Comparison of ENCODE assay signal across 8 cellular contexts in the genomic region with DNA sequence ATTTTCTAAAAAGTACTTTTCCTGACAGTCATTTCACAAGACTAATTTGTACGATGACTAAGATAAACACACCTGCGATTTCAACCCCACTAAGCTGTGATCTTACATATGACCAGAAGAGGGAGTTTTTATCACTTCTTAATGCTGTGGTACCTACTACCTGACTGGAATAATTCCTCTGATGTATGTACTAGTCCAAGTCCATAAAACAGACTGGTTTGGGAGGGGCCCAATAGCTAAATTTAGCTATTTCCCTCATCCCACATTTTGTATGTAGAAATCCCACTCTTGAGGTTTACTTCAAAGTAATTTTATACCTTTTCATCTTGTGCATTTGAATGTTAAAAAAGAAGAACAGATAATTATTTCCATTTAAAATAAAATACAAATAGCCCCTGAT. TPM values are rescaled to one million over a fixed set of nuclear protein-coding genes. Genes with fewer than 3 reads are reported as not detected.
DNase-seq lines count a peak whose midpoint lies in the region; ATAC-seq and TF ChIP-seq lines count a peak whose summit lies in the region.

No MANE protein-coding gene starts in this region.

- no peak overlapping the region for H3K4me3 ChIP-seq in mammary epithelial cell (replicated peaks in 1 of 3; ENCODE audit: insufficient read depth in 1 of 3, low read depth in 2 of 3, low read length in 3 of 3)
- H3K4me3 ChIP-seq in effector memory CD4-positive, alpha-beta T cell (ENCODE audit: insufficient read depth, low read depth, low read length, poor library complexity, severe bottlenecking): no peak overlapping the region
- H3K4me3 ChIP-seq in neuronal stem cell (ENCODE audit: low read length in 2 of 2): no peak overlapping the region

- H3K27me3 Mint-ChIP-seq in CD14-positive monocyte (ENCODE audit: low read depth in 3 of 3) (no peaks in the 10 kb centered on the region), memory B cell (no peaks in the 10 kb centered on the region)

- H3K9me3 Mint-ChIP-seq in CD14-positive monocyte (no peaks in the 10 kb centered on the region), memory B cell (no peaks in the 10 kb centered on the region)

- H4K20me1 ChIP-seq in mammary epithelial cell (ENCODE audit: insufficient read depth, low read length): no peaks in the 10 kb centered on the region

- no TSS peak for BruUV-seq in mammary epithelial cell (replicated peaks; lab: Mats Ljungman, UMichigan)

- H3K27me3 ChIP-seq in mammary epithelial cell (ENCODE audit: insufficient read depth, low read length): no peaks in the 10 kb centered on the region
- H3K27me3 ChIP-seq in effector memory CD4-positive, alpha-beta T cell (replicated peaks; ENCODE audit: control insufficient read depth, insufficient read depth, low read length, poor library complexity, severe bottlenecking): no peaks in the 10 kb centered on the region
- no peaks in the 10 kb centered on the region for H3K27me3 ChIP-seq in neuronal stem cell (ENCODE audit: control insufficient read depth in 3 of 3, insufficient read depth in 3 of 3, low read depth in 1 of 3, low read length in 3 of 3)

- intact Hi-C loops in CD14-positive monocyte (cut with micrococcal nuclease) (loop anchor here in 1 of 2 donors (5.0 kb wide), 2 partner anchors 35 to 50 kb away; partner anchors contain the start of gene SCAANT1), mammary epithelial cell (cut with micrococcal nuclease) (loop anchor here (1.0 to 2.0 kb wide), 2 partner anchors 17 to 31 kb away; no protein-coding TSS in a partner anchor)

- no peak overlapping the region for H3K4ac ChIP-seq in neuronal stem cell (ENCODE audit: low read length)

- H4K91ac ChIP-seq in neuronal stem cell (ENCODE audit: low read depth, low read length, poor library complexity): no peak overlapping the region

- no peak overlapping the region for H2AK5ac ChIP-seq in neuronal stem cell (ENCODE audit: low read depth, low read length)

- H3K9me3 ChIP-seq in mammary epithelial cell (replicated peaks; ENCODE audit: insufficient read depth, low read length) (no peaks in the 10 kb centered on the region), neuronal stem cell (replicated peaks in 1 of 2; ENCODE audit: control insufficient read depth in 2 of 2, insufficient read depth in 1 of 2, low read depth in 1 of 2, low read length in 2 of 2) (no peaks in the 10 kb centered on the region)
- H3K9me3 ChIP-seq in effector memory CD4-positive, alpha-beta T cell (ENCODE audit: control insufficient read depth, low read length): no peaks in the 10 kb centered on the region

- no peak overlapping the region for H2BK5ac ChIP-seq in neuronal stem cell (ENCODE audit: low read length)

- H3K27ac Mint-ChIP-seq in CD14-positive monocyte (peak overlapping the region in 1 of 7 donors; percentile 30), memory B cell (no peak overlapping the region)

- peaks cover 73% of the 10 kb centered on the region for H3K79me2 ChIP-seq in mammary epithelial cell (ENCODE audit: insufficient read depth, low read length)

- H2AFZ ChIP-seq in mammary epithelial cell (ENCODE audit: low read depth, low read length) (no peak overlapping the region), neuronal stem cell (ENCODE audit: low read length) (no peak overlapping the region)

- no peak for DNase-seq in CD14-positive monocyte (ENCODE audit: low spot score)
- peak; percentile 2 for DNase-seq in NCI-H2227 treated with DMSO at 0.1 percent for 48 hours (lab: John Stamatoyannopoulos, UW)
- DNase-seq in mammary epithelial cell: peak; percentile 71
- no peak for DNase-seq in memory B cell (ENCODE audit: low spot score in 2 of 2)
- no peak for DNase-seq in effector memory CD4-positive, alpha-beta T cell
- no peak for DNase-seq in neuronal stem cell (ENCODE audit: low spot score)

- dilution Hi-C loops in mammary epithelial cell (cut with HindIII; ENCODE audit: low sequenced_read_pairs): no loop called here

- H4K8ac ChIP-seq in neuronal stem cell (ENCODE audit: low read depth, low read length): no peak overlapping the region

- H3K79me1 ChIP-seq in neuronal stem cell (ENCODE audit: low read depth, low read length): no peaks in the 10 kb centered on the region

- no peak overlapping the region for H2BK120ac ChIP-seq in neuronal stem cell (ENCODE audit: low read depth, low read length)

- in situ Hi-C loops in mammary epithelial cell (cut with MboI; ENCODE audit: low sequenced_read_pairs in 2 of 2): no loop called here

- no peak overlapping the region for H3K18ac ChIP-seq in neuronal stem cell (ENCODE audit: low read length)

- H3K36me3 ChIP-seq in mammary epithelial cell (ENCODE audit: insufficient read depth, low read length) (no peaks in the 10 kb centered on the region), neuronal stem cell (replicated peaks in 1 of 2; ENCODE audit: control insufficient read depth in 2 of 2, insufficient read depth in 2 of 2, low read length in 2 of 2) (no peaks in the 10 kb centered on the region)
- no peaks in the 10 kb centered on the region for H3K36me3 ChIP-seq in effector memory CD4-positive, alpha-beta T cell (ENCODE audit: control insufficient read depth, insufficient read depth, low read length)

- no peak overlapping the region for H3K4me2 ChIP-seq in mammary epithelial cell (ENCODE audit: insufficient read depth, low read depth, low read length)
- no peak overlapping the region for H3K4me2 ChIP-seq in neuronal stem cell (ENCODE audit: insufficient read depth, low read length, poor library complexity, severe bottlenecking)

- no peak overlapping the region for H3K14ac ChIP-seq in neuronal stem cell (ENCODE audit: low read length)

- H3K23ac ChIP-seq in neuronal stem cell (ENCODE audit: low read depth, low read length, poor library complexity): no peak overlapping the region

- H3K4me1 Mint-ChIP-seq in CD14-positive monocyte: peaks cover 30% of the 10 kb centered on the region
- H3K4me1 Mint-ChIP-seq in memory B cell: peaks cover 18% of the 10 kb centered on the region

- ATAC-seq in GM18517 (IDR thresholded peaks at IDR 0.05; ENCODE audit: unreplicated experiment) (peak; percentile 91), HG02938 (IDR thresholded peaks at IDR 0.05; ENCODE audit: unreplicated experiment) (peak; percentile 82), memory B cell (ENCODE audit: low read depth) (peak; percentile 88)

- peaks cover 4 to 22% of the 10 kb centered on the region in 2 donors for H3K36me3 Mint-ChIP-seq in CD14-positive monocyte
- H3K36me3 Mint-ChIP-seq in memory B cell: no peaks in the 10 kb centered on the region

- 7% methylated on average over 2 of the region's 2 CpGs for WGBS in mammary epithelial cell (ENCODE audit: low coverage, missing lambda C conversion rate)
- WGBS in neuronal stem cell (ENCODE audit: extremely low coverage in 2 of 2, insufficient read length in 2 of 2, insufficient replicate concordance in 1 of 2), 2 donors: no CpG with 5 or more reads among the region's 2 CpGs

- peak; percentile 90 for TF ChIP-seq CTCF in CD14-positive monocyte (IDR thresholded peaks at IDR 0.05)
- peak; percentile 62 to 73 for TF ChIP-seq CTCF in mammary epithelial cell (conservative IDR thresholded peaks at IDR 0.05 in 1 of 2, IDR thresholded peaks at IDR 0.05 in 1 of 2; ENCODE audit: extremely low read depth in 1 of 2, insufficient read depth in 1 of 2, low read depth in 1 of 2, low read length in 2 of 2)

- no peak overlapping the region for H3K4me3 Mint-ChIP-seq in CD14-positive monocyte
- H3K4me3 Mint-ChIP-seq in memory B cell: no peak overlapping the region

- H3K4me1 ChIP-seq in mammary epithelial cell (ENCODE audit: insufficient read depth, low read length) (peaks cover 38% of the 10 kb centered on the region), neuronal stem cell (ENCODE audit: control insufficient read depth in 2 of 2, insufficient read depth in 1 of 2, low read depth in 1 of 2, low read length in 2 of 2) (peaks cover 3 to 26% of the 10 kb centered on the region in 2 donors)
- peaks cover 11% of the 10 kb centered on the region for H3K4me1 ChIP-seq in effector memory CD4-positive, alpha-beta T cell (ENCODE audit: control insufficient read depth, insufficient read depth, low read length, poor library complexity, severe bottlenecking)

- CTCF ChIA-PET in mammary epithelial cell (lab: Charles Lee; ENCODE audit: low non-redundant PET): interaction anchor here (0.5 to 1.0 kb wide), 3 partner anchors 17 to 37 kb away, joined by 3 to 9 read pairs (median 3); no protein-coding TSS in a partner anchor

- no peak overlapping the region for H2BK15ac ChIP-seq in neuronal stem cell (ENCODE audit: low read length)

- H3K27ac ChIP-seq in mammary epithelial cell (ENCODE audit: insufficient read depth, low read depth, low read length) (no peak overlapping the region), neuronal stem cell (replicated peaks; ENCODE audit: low read length) (no peak overlapping the region)
- H3K27ac ChIP-seq in effector memory CD4-positive, alpha-beta T cell (ENCODE audit: insufficient read depth, low read length, poor library complexity, severe bottlenecking): no peak overlapping the region

- no peak overlapping the region for H2BK12ac ChIP-seq in neuronal stem cell (ENCODE audit: low read length)

- H3K9ac ChIP-seq in mammary epithelial cell (ENCODE audit: insufficient read depth, low read length) (no peak overlapping the region), neuronal stem cell (ENCODE audit: low read depth, low read length, poor library complexity) (no peak overlapping the region)

RNA-seq across cellular contexts. Expression of gene SCAANT1, which starts 49.7 kb away (rescaled TPM):
- polyA plus RNA-seq in CD14-positive monocyte: not detected
- total RNA-seq in mammary epithelial cell: not detected
- not detected for polyA plus RNA-seq in mammary epithelial cell
- polyA minus RNA-seq in mammary epithelial cell: not detected
- polyA plus RNA-seq in neuronal stem cell (2013, experiment 1 of 2): not detected
- polyA plus RNA-seq in neuronal stem cell (2013, experiment 2 of 2): 0.78 TPM

Comparison
In these comparisons a context has a peak if more than half of its experiments do, and no peak if none do; other contexts are left out.
1. DNase-seq: peak in NCI-H2227 treated with DMSO at 0.1 percent for 48 hours (single experiment) and mammary epithelial cell (single experiment); none in CD14-positive monocyte (single experiment), memory B cell (0 of 2), effector memory CD4-positive, alpha-beta T cell (0 of 3) and neuronal stem cell (single experiment).
2. Peak in every context shown above with its lines, with median percentiles within 50 percentile points of each other: ATAC-seq.